8 cellular contexts compared by ENCODE assay signal in genomic region chr1:243254233-243254926, GRCh38. TPM values are rescaled to one million over a fixed set of nuclear protein-coding genes. Genes with fewer than 3 reads are reported as not detected.
DNase-seq lines count a peak whose midpoint lies in the region; ATAC-seq and TF ChIP-seq lines count a peak whose summit lies in the region.

No MANE protein-coding gene starts in this region.

- ATAC-seq in HG02642 (IDR thresholded peaks at IDR 0.05; ENCODE audit: poor library complexity, unreplicated experiment), result peak; percentile 10
- ATAC-seq in GM18517 (IDR thresholded peaks at IDR 0.05; ENCODE audit: unreplicated experiment), result no peak

- DNase-seq in GM04503 (ENCODE audit: low read depth) (peak; percentile 34), NCI-H2107 (lab: John Stamatoyannopoulos, UW) (peak; percentile 85), cerebellum (ENCODE audit: low spot score) (peak; percentile 47), kidney glomerular epithelial cell (lab: John Stamatoyannopoulos, UW) (peak; percentile 49)
- peak; percentile 12 to 39 for DNase-seq in stimulated activated CD4-positive, alpha-beta T cell treated with anti-CD3 and anti-CD28 coated beads, Interleukin-1b, Interleukin-23, amount 100 ng/mL, for 1 hour (ENCODE audit: low read depth in 2 of 2)

- peak overlapping the region; percentile 97 for H3K27ac ChIP-seq in VCaP

- TF ChIP-seq CTCF in VCaP (conservative IDR thresholded peaks at IDR 0.05), result no peak

RNA-seq across cellular contexts. Expression of gene CEP170, which starts 0.7 kb away (rescaled TPM):
- total RNA-seq in cerebellum, result 360 TPM

RNA-seq across cellular contexts. Expression of gene SDCCAG8, which starts 1.5 kb away (rescaled TPM):
- 34.9 TPM for total RNA-seq in cerebellum

Comparison
In these comparisons a context has a peak if more than half of its experiments do, and no peak if none do; other contexts are left out.
1. DNase-seq: peak in every context shown above with its lines; median percentile 85 in NCI-H2107; 49 in kidney glomerular epithelial cell; 47 in cerebellum; 34 in GM04503; 26 in stimulated activated CD4-positive, alpha-beta T cell treated with anti-CD3 and anti-CD28 coated beads, Interleukin-1b, Interleukin-23, amount 100 ng/mL, for 1 hour.